ENCODE assay signal across 17 cellular contexts in the genomic region with DNA sequence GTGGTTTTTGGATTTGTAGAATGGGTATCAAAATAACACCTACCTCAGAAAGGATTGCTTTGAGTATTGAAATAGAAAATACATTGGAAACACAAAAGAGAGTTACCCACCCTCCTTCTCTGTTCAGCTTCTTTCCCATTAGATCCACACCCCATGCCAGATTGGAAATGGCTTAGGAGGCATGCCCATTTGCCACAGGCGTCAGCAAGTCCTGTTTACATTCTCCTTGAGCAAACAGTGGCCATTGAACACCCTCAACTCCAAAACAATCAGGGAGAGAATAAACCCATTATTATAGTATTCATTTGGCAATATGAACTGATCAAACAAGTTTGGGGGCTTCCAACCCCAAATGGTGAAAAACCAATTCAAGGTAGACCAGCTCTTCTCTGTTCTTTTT. TPM values are rescaled to one million over a fixed set of nuclear protein-coding genes. Genes with fewer than 3 reads are reported as not detected.
DNase-seq lines count a peak whose midpoint lies in the region; ATAC-seq lines count a peak whose summit lies in the region.
"Had no signal": no experiment of that assay in that cellular context is flagged by ENCODE, and none has a peak within 500 bp of the region (broad histone marks: within the 10 kb centered on the region; RNA-seq: fewer than 3 reads in every experiment).

No MANE protein-coding gene starts in this region.

- H3K36me3 Mint-ChIP-seq in activated T-cell treated with anti-CD3 and anti-CD28 coated beads, Interleukin-2, amount 50 U/mL, for 72 hours (ENCODE audit: insufficient read depth in 2 of 2): peaks cover 0 to 3% of the 10 kb centered on the region in 2 donors
- peaks cover 3% of the 10 kb centered on the region for H3K36me3 Mint-ChIP-seq in activated T-helper 1 cell treated with anti-CD3 and anti-CD28 coated beads, Interleukin-12 subunit alpha, Interleukin-12 subunit beta, Interleukin-2, Interleukin-4 antibody, amounts not matched to agents 30 ng/mL and 10 ng/mL and 1 ng/mL, durations not matched to agents 14 hours and 24 hours and 36 hours (ENCODE audit: low read depth)
- H3K36me3 Mint-ChIP-seq in stimulated activated effector memory CD8-positive, alpha-beta T cell treated with anti-CD3 and anti-CD28 coated beads, Interleukin-12 subunit alpha, Interleukin-12 subunit beta, amount 100 ng/mL, for 72 hours: peaks cover 13% of the 10 kb centered on the region
- H3K36me3 Mint-ChIP-seq: activated naive CD8-positive, alpha-beta T cell treated with anti-CD3 and anti-CD28 coated beads, Interleukin-2, amount 10 ng/mL, durations not matched to agents 7 days and 5 days had no signal

- H3K4me3 Mint-ChIP-seq in activated T-cell treated with anti-CD3 and anti-CD28 coated beads, Interleukin-2, amount 50 U/mL, for 72 hours: peak overlapping the region; percentile 7 to 37
- peak overlapping the region; percentile 34 for H3K4me3 Mint-ChIP-seq in activated T-helper 1 cell treated with anti-CD3 and anti-CD28 coated beads, Interleukin-12 subunit alpha, Interleukin-12 subunit beta, Interleukin-2, Interleukin-4 antibody, amounts not matched to agents 30 ng/mL and 10 ng/mL and 1 ng/mL, durations not matched to agents 14 hours and 24 hours and 36 hours
- no peak overlapping the region for H3K4me3 Mint-ChIP-seq in stimulated activated effector memory CD8-positive, alpha-beta T cell treated with anti-CD3 and anti-CD28 coated beads, Interleukin-12 subunit alpha, Interleukin-12 subunit beta, amount 100 ng/mL, for 72 hours
- H3K4me3 Mint-ChIP-seq: activated naive CD8-positive, alpha-beta T cell treated with anti-CD3 and anti-CD28 coated beads, Interleukin-2, amount 10 ng/mL, durations not matched to agents 7 days and 5 days had no signal

- H3K4me1 Mint-ChIP-seq in activated T-cell treated with anti-CD3 and anti-CD28 coated beads, Interleukin-2, amount 50 U/mL, for 72 hours (ENCODE audit: low read depth): peaks cover 50% of the 10 kb centered on the region
- H3K4me1 Mint-ChIP-seq in activated T-helper 1 cell treated with anti-CD3 and anti-CD28 coated beads, Interleukin-12 subunit alpha, Interleukin-12 subunit beta, Interleukin-2, Interleukin-4 antibody, amounts not matched to agents 30 ng/mL and 10 ng/mL and 1 ng/mL, durations not matched to agents 14 hours and 24 hours and 36 hours (ENCODE audit: low read depth): peaks cover 42% of the 10 kb centered on the region
- H3K4me1 Mint-ChIP-seq in stimulated activated effector memory CD8-positive, alpha-beta T cell treated with anti-CD3 and anti-CD28 coated beads, Interleukin-12 subunit alpha, Interleukin-12 subunit beta, amount 100 ng/mL, for 72 hours: peaks cover 32% of the 10 kb centered on the region

- no peak for DNase-seq in activated T-cell treated with anti-CD3 and anti-CD28 coated beads, Interleukin-2, amount 50 U/mL, for 72 hours
- DNase-seq in activated T-cell treated with anti-CD3 and anti-CD28 coated beads, Interleukin-2, amount 50 U/mL, for 1 hour: no peak
- DNase-seq in NCI-H2081 (lab: John Stamatoyannopoulos, UW) (peak; percentile 54 to 85), NCI-H128 (lab: John Stamatoyannopoulos, UW; ENCODE audit: unreplicated experiment) (no peak), AG08396 (ENCODE audit: low spot score) (no peak), occipital lobe (lab: John Stamatoyannopoulos, UW) (no peak)
- DNase-seq in activated T-helper 1 cell treated with anti-CD3 and anti-CD28 coated beads, Interleukin-12 subunit alpha, Interleukin-12 subunit beta, Interleukin-2, Interleukin-4 antibody, amounts not matched to agents 30 ng/mL and 10 ng/mL and 1 ng/mL, durations not matched to agents 14 hours and 24 hours and 36 hours (ENCODE audit: low spot score): no peak
- no peak for DNase-seq in stimulated activated effector memory CD8-positive, alpha-beta T cell treated with anti-CD3 and anti-CD28 coated beads, Interleukin-12 subunit alpha, Interleukin-12 subunit beta, amount 100 ng/mL, for 72 hours (ENCODE audit: low spot score in 2 of 2)
- DNase-seq: activated naive CD8-positive, alpha-beta T cell treated with anti-CD3 and anti-CD28 coated beads, Interleukin-2, amount 10 ng/mL, durations not matched to agents 7 days and 5 days; effector CD8-positive, alpha-beta T cell; GF-D8; hippocampal formation; left cardiac atrium; MM.1S; NCI-H82; ovary; small intestine had no signal

- peaks cover 21% of the 10 kb centered on the region for H3K27me3 Mint-ChIP-seq in activated T-cell treated with anti-CD3 and anti-CD28 coated beads, Interleukin-2, amount 50 U/mL, for 72 hours (ENCODE audit: low read depth)
- peaks cover 9% of the 10 kb centered on the region for H3K27me3 Mint-ChIP-seq in activated T-helper 1 cell treated with anti-CD3 and anti-CD28 coated beads, Interleukin-12 subunit alpha, Interleukin-12 subunit beta, Interleukin-2, Interleukin-4 antibody, amounts not matched to agents 30 ng/mL and 10 ng/mL and 1 ng/mL, durations not matched to agents 14 hours and 24 hours and 36 hours (ENCODE audit: insufficient read depth)

- no peak for ATAC-seq in activated T-cell treated with anti-CD3 and anti-CD28 coated beads, Interleukin-2, amount 50 U/mL, for 72 hours (replicated peaks in 1 of 2)
- no peak for ATAC-seq in stimulated activated effector memory CD8-positive, alpha-beta T cell treated with anti-CD3 and anti-CD28 coated beads, Interleukin-12 subunit alpha, Interleukin-12 subunit beta, amount 100 ng/mL, for 72 hours
- ATAC-seq: left cardiac atrium had no signal

- H3K27ac Mint-ChIP-seq in activated T-cell treated with anti-CD3 and anti-CD28 coated beads, Interleukin-2, amount 50 U/mL, for 72 hours: peak overlapping the region; percentile 20
- H3K27ac Mint-ChIP-seq in activated T-helper 1 cell treated with anti-CD3 and anti-CD28 coated beads, Interleukin-12 subunit alpha, Interleukin-12 subunit beta, Interleukin-2, Interleukin-4 antibody, amounts not matched to agents 30 ng/mL and 10 ng/mL and 1 ng/mL, durations not matched to agents 14 hours and 24 hours and 36 hours: peak overlapping the region; percentile 82
- peak overlapping the region; percentile 74 for H3K27ac Mint-ChIP-seq in stimulated activated effector memory CD8-positive, alpha-beta T cell treated with anti-CD3 and anti-CD28 coated beads, Interleukin-12 subunit alpha, Interleukin-12 subunit beta, amount 100 ng/mL, for 72 hours
- H3K27ac Mint-ChIP-seq: activated naive CD8-positive, alpha-beta T cell treated with anti-CD3 and anti-CD28 coated beads, Interleukin-2, amount 10 ng/mL, durations not matched to agents 7 days and 5 days had no signal

- intact Hi-C loops in activated T-helper 1 cell treated with anti-CD3 and anti-CD28 coated beads, Interleukin-12 subunit alpha, Interleukin-12 subunit beta, Interleukin-2, Interleukin-4 antibody, amounts not matched to agents 30 ng/mL and 10 ng/mL and 1 ng/mL, durations not matched to agents 14 hours and 24 hours and 36 hours (cut with micrococcal nuclease): loop anchor here (1.0 kb wide), 2 partner anchors 46 to 255 kb away; no protein-coding TSS in a partner anchor

- H3K9me3 Mint-ChIP-seq in activated T-cell treated with anti-CD3 and anti-CD28 coated beads, Interleukin-2, amount 50 U/mL, for 72 hours: no peaks in the 10 kb centered on the region
- H3K9me3 Mint-ChIP-seq in activated T-helper 1 cell treated with anti-CD3 and anti-CD28 coated beads, Interleukin-12 subunit alpha, Interleukin-12 subunit beta, Interleukin-2, Interleukin-4 antibody, amounts not matched to agents 30 ng/mL and 10 ng/mL and 1 ng/mL, durations not matched to agents 14 hours and 24 hours and 36 hours: no peaks in the 10 kb centered on the region
- no peaks in the 10 kb centered on the region for H3K9me3 Mint-ChIP-seq in stimulated activated effector memory CD8-positive, alpha-beta T cell treated with anti-CD3 and anti-CD28 coated beads, Interleukin-12 subunit alpha, Interleukin-12 subunit beta, amount 100 ng/mL, for 72 hours
- H3K9me3 Mint-ChIP-seq: activated naive CD8-positive, alpha-beta T cell treated with anti-CD3 and anti-CD28 coated beads, Interleukin-2, amount 10 ng/mL, durations not matched to agents 7 days and 5 days had no signal

RNA-seq across cellular contexts. Expression of gene ELAPOR1, which starts 2.4 kb away (rescaled TPM):
- total RNA-seq in activated T-cell treated with anti-CD3 and anti-CD28 coated beads, Interleukin-2, amount 50 U/mL, for 72 hours: 10 to 100 TPM in 1 of 2 donors, 1 to 10 TPM in 1; 9.4 to 10.2 TPM
- 32.7 and 38.5 TPM in 2 replicates for total RNA-seq in activated T-helper 1 cell treated with anti-CD3 and anti-CD28 coated beads, Interleukin-12 subunit alpha, Interleukin-12 subunit beta, Interleukin-2, Interleukin-4 antibody, amounts not matched to agents 30 ng/mL and 10 ng/mL and 1 ng/mL, durations not matched to agents 14 hours and 24 hours and 36 hours
- 19.5 TPM for total RNA-seq in occipital lobe

RNA-seq across cellular contexts. Expression of gene TMEM167B, which starts 25.7 kb away (rescaled TPM):
- total RNA-seq in activated T-cell treated with anti-CD3 and anti-CD28 coated beads, Interleukin-2, amount 50 U/mL, for 72 hours: 10 to 100 TPM; 50.2 to 57.1 TPM
- total RNA-seq in activated T-helper 1 cell treated with anti-CD3 and anti-CD28 coated beads, Interleukin-12 subunit alpha, Interleukin-12 subunit beta, Interleukin-2, Interleukin-4 antibody, amounts not matched to agents 30 ng/mL and 10 ng/mL and 1 ng/mL, durations not matched to agents 14 hours and 24 hours and 36 hours: 26.2 and 27.6 TPM in 2 replicates
- 48.2 TPM for total RNA-seq in occipital lobe

RNA-seq across cellular contexts. Expression of gene TAF13, which starts 40.5 kb away (rescaled TPM):
- 10 to 100 TPM; 25.9 to 29.4 TPM for total RNA-seq in activated T-cell treated with anti-CD3 and anti-CD28 coated beads, Interleukin-2, amount 50 U/mL, for 72 hours
- total RNA-seq in activated T-helper 1 cell treated with anti-CD3 and anti-CD28 coated beads, Interleukin-12 subunit alpha, Interleukin-12 subunit beta, Interleukin-2, Interleukin-4 antibody, amounts not matched to agents 30 ng/mL and 10 ng/mL and 1 ng/mL, durations not matched to agents 14 hours and 24 hours and 36 hours: 28.8 and 32.6 TPM in 2 replicates
- 53.5 TPM for total RNA-seq in occipital lobe

Comparison
In these comparisons a context has a peak if more than half of its experiments do, and no peak if none do; other contexts are left out.
1. DNase-seq: peak in NCI-H2081 (2 of 2); none in activated T-cell treated with anti-CD3 and anti-CD28 coated beads, Interleukin-2, amount 50 U/mL, for 72 hours (0 of 2), activated T-cell treated with anti-CD3 and anti-CD28 coated beads, Interleukin-2, amount 50 U/mL, for 1 hour (single experiment), activated T-helper 1 cell treated with anti-CD3 and anti-CD28 coated beads, Interleukin-12 subunit alpha, Interleukin-12 subunit beta, Interleukin-2, Interleukin-4 antibody, amounts not matched to agents 30 ng/mL and 10 ng/mL and 1 ng/mL, durations not matched to agents 14 hours and 24 hours and 36 hours (single experiment), stimulated activated effector memory CD8-positive, alpha-beta T cell treated with anti-CD3 and anti-CD28 coated beads, Interleukin-12 subunit alpha, Interleukin-12 subunit beta, amount 100 ng/mL, for 72 hours (0 of 2), NCI-H128 (single experiment), AG08396 (single experiment) and occipital lobe (single experiment).
2. H3K27ac Mint-ChIP-seq: peak in every context shown above with its lines; median percentile 82 in activated T-helper 1 cell treated with anti-CD3 and anti-CD28 coated beads, Interleukin-12 subunit alpha, Interleukin-12 subunit beta, Interleukin-2, Interleukin-4 antibody, amounts not matched to agents 30 ng/mL and 10 ng/mL and 1 ng/mL, durations not matched to agents 14 hours and 24 hours and 36 hours; 74 in stimulated activated effector memory CD8-positive, alpha-beta T cell treated with anti-CD3 and anti-CD28 coated beads, Interleukin-12 subunit alpha, Interleukin-12 subunit beta, amount 100 ng/mL, for 72 hours; 20 in activated T-cell treated with anti-CD3 and anti-CD28 coated beads, Interleukin-2, amount 50 U/mL, for 72 hours.